15 cellular contexts compared by ENCODE assay signal in genomic region chr5:148951612-148952011, GRCh38.
DNase-seq lines count a peak whose midpoint lies in the region; ATAC-seq and TF ChIP-seq lines count a peak whose summit lies in the region.
"Had no signal": no experiment of that assay in that cellular context is flagged by ENCODE, and none has a peak within 500 bp of the region (broad histone marks: within the 10 kb centered on the region; RNA-seq: fewer than 3 reads in every experiment).

No MANE protein-coding gene starts in this region.

- peak overlapping the region; percentile 97 for H3K27ac ChIP-seq in psoas muscle
- H3K27ac ChIP-seq: BLaER1 treated with 17β-estradiol and CSF1 and Interleukin-3, amounts not matched to agents 10 nM and 100 nM; KMS-11 had no signal

- no peak overlapping the region for H3K27ac Mint-ChIP-seq in WTC11
- H3K27ac Mint-ChIP-seq: CD4-positive, alpha-beta T cell had no signal

- H3K4me3 ChIP-seq in H7 (ENCODE audit: insufficient read depth, low read depth, low read length) (no peak overlapping the region), psoas muscle (no peak overlapping the region)
- H3K4me3 ChIP-seq: BLaER1 treated with 17β-estradiol and CSF1 and Interleukin-3, amounts not matched to agents 10 nM and 100 nM; HAP-1 had no signal

- H3K4me1 Mint-ChIP-seq in WTC11 = peaks cover 47% of the 10 kb centered on the region

- no peak for TF ChIP-seq CTCF in WTC11 (IDR thresholded peaks at IDR 0.05)
- TF ChIP-seq CTCF in psoas muscle (IDR thresholded peaks at IDR 0.05) = no peak
- TF ChIP-seq CTCF in GM13977 (IDR thresholded peaks at IDR 0.05; ENCODE audit: extremely low read depth, insufficient read depth, missing control alignments) = no peak

- CTCF ChIA-PET in WTC11 (lab: Charles Lee) = interaction anchor here (0.8 to 2.8 kb wide), 8 partner anchors 18 to 221 kb away, joined by 3 to 9 read pairs (median 5); no protein-coding TSS in a partner anchor

- 85 to 95% (median 93%) methylated on average over 3 of the region's 3 CpGs for WGBS in psoas muscle, 3 donors

- H3K27me3 Mint-ChIP-seq in WTC11 (ENCODE audit: low read depth) = peaks cover 8% of the 10 kb centered on the region
- H3K27me3 Mint-ChIP-seq: CD4-positive, alpha-beta T cell had no signal

- no peaks in the 10 kb centered on the region for H3K36me3 ChIP-seq in H7 (replicated peaks; ENCODE audit: control insufficient read depth, insufficient read depth, low read length)
- H3K36me3 ChIP-seq in psoas muscle (ENCODE audit: insufficient read depth in 1 of 2, low read depth in 1 of 2) = no peaks in the 10 kb centered on the region
- H3K36me3 ChIP-seq: BLaER1 treated with 17β-estradiol and CSF1 and Interleukin-3, amounts not matched to agents 10 nM and 100 nM; HAP-1 had no signal

- no peaks in the 10 kb centered on the region for H3K36me3 Mint-ChIP-seq in WTC11

- ATAC-seq in WTC11 = peak; percentile 62
- ATAC-seq in psoas muscle = no peak
- ATAC-seq in HG03442 (IDR thresholded peaks at IDR 0.05; ENCODE audit: unreplicated experiment) = no peak
- no peak for ATAC-seq in GM19455 (IDR thresholded peaks at IDR 0.05; ENCODE audit: unreplicated experiment)
- ATAC-seq: HepG2 had no signal

- intact Hi-C loops in psoas muscle (cut with DNase I) = loop anchor here in 1 of 2 donors (5.0 kb wide), 2 partner anchors 86 to 124 kb away; partner anchors contain the start of gene ADRB2

- peaks cover 22% of the 10 kb centered on the region for H3K4me1 ChIP-seq in psoas muscle
- H3K4me1 ChIP-seq: HAP-1 had no signal

- no peaks in the 10 kb centered on the region for H3K9me3 ChIP-seq in psoas muscle
- H3K9me3 ChIP-seq: BLaER1 treated with 17β-estradiol and CSF1 and Interleukin-3, amounts not matched to agents 10 nM and 100 nM; HAP-1 had no signal

- H3K4me3 Mint-ChIP-seq in WTC11 = peak overlapping the region; percentile 6; the same call in 1 of the 2 replicates
- H3K4me3 Mint-ChIP-seq: CD4-positive, alpha-beta T cell had no signal

- in situ Hi-C loops in GM13977 (cut with MboI; ENCODE audit: low pct_unique_long_range_greater_than_20kb, low sequenced_read_pairs, unreplicated experiment) = loop anchor here (10.0 kb wide), 1 partner anchor 217 kb away; no protein-coding TSS in a partner anchor

- H3K27me3 ChIP-seq in H7 (ENCODE audit: control insufficient read depth, insufficient read depth, low read length) (no peaks in the 10 kb centered on the region), psoas muscle (ENCODE audit: insufficient read depth in 3 of 3, low read length in 2 of 3) (no peaks in the 10 kb centered on the region)
- H3K27me3 ChIP-seq: BLaER1 treated with 17β-estradiol and CSF1 and Interleukin-3, amounts not matched to agents 10 nM and 100 nM had no signal

- H3K9me3 Mint-ChIP-seq in WTC11 = 0 out of 2 replicates have a peak, but pooled peaks cover 4% of the 10 kb centered on the region
- H3K9me3 Mint-ChIP-seq: CD4-positive, alpha-beta T cell had no signal

- peak; percentile 41 for DNase-seq in H7
- DNase-seq in WTC11 (ENCODE audit: low spot score) = peak; percentile 38
- DNase-seq in iPS-NIHi11 (ENCODE audit: low spot score) = peak; percentile 36
- DNase-seq in psoas muscle = no peak
- DNase-seq in GM13977 (ENCODE audit: low spot score) = no peak
- no peak for DNase-seq in putamen (ENCODE audit: low spot score)
- DNase-seq: ACHN; CD4-positive, alpha-beta T cell; COR-L47 had no signal

- POLR2A ChIA-PET in WTC11 (lab: Charles Lee) = no interaction called here

TF ChIP-seq in WTC11, 78 proteins besides CTCF, POLR2A, EP300 and RAD21:
- TF ChIP-seq RELA (CRISPR knock-in tag; IDR thresholded peaks at IDR 0.05; ENCODE audit: borderline replicate concordance) (no peak), TEAD1 (CRISPR knock-in tag; IDR thresholded peaks at IDR 0.05) (peak; percentile 73; the same call in 1 of the 2 replicates)

Comparison
In these comparisons a context has a peak if more than half of its experiments do, and no peak if none do; other contexts are left out.
1. DNase-seq: peak in H7 (single experiment), WTC11 (single experiment) and iPS-NIHi11 (single experiment); none in psoas muscle (0 of 2), GM13977 (single experiment) and putamen (single experiment).